ENCODE assay signal across 17 cellular contexts in genomic region chr2:75311521-75311920, GRCh38.
"Had no signal": no experiment of that assay in that cellular context is flagged by ENCODE, and none has a peak within 500 bp of the region (broad histone marks: within the 10 kb centered on the region; RNA-seq: fewer than 3 reads in every experiment).

No MANE protein-coding gene starts in this region.

- ATAC-seq: sciatic nerve had no signal

- H3K4me3 ChIP-seq: dorsolateral prefrontal cortex, heart left ventricle, psoas muscle, spleen, testis, tibial nerve, upper lobe of right lung, vagina had no signal

- H3K36me3 ChIP-seq: heart left ventricle, spleen, tibial nerve, upper lobe of right lung, vagina had no signal

- H3K27ac ChIP-seq: dorsolateral prefrontal cortex, heart left ventricle, psoas muscle, spleen, testis, tibial nerve, upper lobe of right lung, vagina had no signal

- H3K27me3 ChIP-seq: heart left ventricle, spleen, testis, tibial nerve, upper lobe of right lung, vagina had no signal

- H3K9me3 ChIP-seq: psoas muscle, spleen, testis, upper lobe of right lung, vagina had no signal

- DNase-seq: dorsolateral prefrontal cortex; effector CD8-positive, alpha-beta T cell; foreskin melanocyte; heart left ventricle; hippocampal formation; nephron progenitor cell; psoas muscle; stimulated activated CD4-positive, alpha-beta T cell treated with anti-CD3 and anti-CD28 coated beads, Interleukin-15, amount 100 ng/mL, for 24 hours; stimulated activated CD4-positive, alpha-beta T cell treated with anti-CD3 and anti-CD28 coated beads, Interleukin-1b, Interleukin-23, amount 100 ng/mL, for 48 hours; stimulated activated CD4-positive, alpha-beta T cell treated with anti-CD3 and anti-CD28 coated beads, Interleukin-4, amount 100 ng/mL, for 24 hours; stimulated activated naive CD8-positive, alpha-beta T cell treated with anti-CD3 and anti-CD28 coated beads, Interleukin-15, amount 100 ng/mL, for 72 hours; testis; upper lobe of right lung had no signal

- H3K4me1 ChIP-seq: heart left ventricle, psoas muscle, testis, tibial nerve, upper lobe of right lung, vagina had no signal
